9 cellular contexts compared by ENCODE assay signal in genomic region chr10:33330543-33331019, GRCh38. TPM values are rescaled to one million over a fixed set of nuclear protein-coding genes. Genes with fewer than 3 reads are reported as not detected.
DNase-seq lines count a peak whose midpoint lies in the region; ATAC-seq, FAIRE-seq and TF ChIP-seq lines count a peak whose summit lies in the region.
"Had no signal": no experiment of that assay in that cellular context is flagged by ENCODE, and none has a peak within 500 bp of the region (broad histone marks: within the 10 kb centered on the region; RNA-seq: fewer than 3 reads in every experiment).

No MANE protein-coding gene starts in this region.

- peak; percentile 84 for TF ChIP-seq CTCF in lung (IDR thresholded peaks at IDR 0.05; ENCODE audit: control extremely low read depth, extremely low read depth)

- FAIRE-seq in G401.6 (lab: Jason Lieb, UNC) = peak; percentile 51

- peaks cover 0 to 5% of the 10 kb centered on the region in 2 donors for H3K36me3 ChIP-seq in duodenal mucosa (ENCODE audit: control insufficient read depth in 1 of 2, insufficient read depth in 2 of 2, low read length in 2 of 2)
- H3K36me3 ChIP-seq in lung (ENCODE audit: control insufficient read depth in 2 of 2, insufficient read depth in 2 of 2, low read length in 2 of 2) = peaks cover 1 to 4% of the 10 kb centered on the region in 2 donors
- H3K36me3 ChIP-seq: neutrophil had no signal

- no peak overlapping the region for H3K27ac ChIP-seq in duodenal mucosa (ENCODE audit: low read depth, low read length)
- peak overlapping the region in 1 of 2 donors; percentile 67 for H3K27ac ChIP-seq in lung (ENCODE audit: low read depth in 1 of 2, low read length in 1 of 2)
- H3K27ac ChIP-seq: neutrophil had no signal

- 4 to 9% methylated on average over 11 of the region's 11 CpGs for WGBS in lung, 2 donors

- H3K9ac ChIP-seq in duodenal mucosa (ENCODE audit: low read depth in 1 of 2, low read length in 2 of 2) = peak overlapping the region in 1 of 2 donors; percentile 2

- H3K4me1 ChIP-seq in duodenal mucosa (ENCODE audit: control insufficient read depth in 1 of 2, insufficient read depth in 2 of 2, low read length in 2 of 2) (peaks cover 15 to 20% of the 10 kb centered on the region in 2 donors), lung (ENCODE audit: control insufficient read depth in 2 of 2, insufficient read depth in 2 of 2, low read length in 2 of 2) (peaks cover 0 to 16% of the 10 kb centered on the region in 2 donors)

- H3K9me3 ChIP-seq in duodenal mucosa (ENCODE audit: control insufficient read depth in 1 of 2, low read length in 2 of 2) (no peaks in the 10 kb centered on the region), lung (ENCODE audit: control insufficient read depth in 2 of 2, insufficient read depth in 1 of 2, low read length in 1 of 2) (no peaks in the 10 kb centered on the region)
- H3K9me3 ChIP-seq: neutrophil had no signal

- ATAC-seq in HG02885 (IDR thresholded peaks at IDR 0.05; ENCODE audit: poor library complexity, unreplicated experiment) = peak; percentile 73
- ATAC-seq in lung (ENCODE audit: insufficient read depth, low FRiP score) = no peak

- DNase-seq in NCI-H748 (lab: John Stamatoyannopoulos, UW; ENCODE audit: unreplicated experiment) (peak; percentile 89), lung (ENCODE audit: low spot score) (peak; percentile 85), mesenteric fat pad (ENCODE audit: low spot score) (no peak)
- DNase-seq in activated CD4-positive, alpha-beta T cell treated with anti-CD3 and anti-CD28 coated beads, Interleukin-2, amount 50 U/mL, for 48 hours = peak; percentile 90 to 91
- peak; percentile 61 to 79 (median 70) for DNase-seq in stimulated activated CD4-positive, alpha-beta T cell treated with anti-CD3 and anti-CD28 coated beads, TNF-alpha, amount 100 ng/mL, for 24 hours (ENCODE audit: low read depth in 3 of 3)

- no peaks in the 10 kb centered on the region for H3K27me3 ChIP-seq in duodenal mucosa (ENCODE audit: control insufficient read depth in 1 of 2, insufficient read depth in 2 of 2, low read length in 2 of 2)
- no peaks in the 10 kb centered on the region for H3K27me3 ChIP-seq in lung (ENCODE audit: control insufficient read depth, insufficient read depth)

- H3K4me3 ChIP-seq in duodenal mucosa (ENCODE audit: low read depth in 1 of 2, low read length in 2 of 2) (peak overlapping the region; percentile 26 to 79), lung (no peak overlapping the region)

RNA-seq across cellular contexts. Expression of gene NRP1, which starts 3.9 kb away (rescaled TPM):
- 100 to 1,000 TPM in 1 of 2 donors, 10 to 100 TPM in 1; 95.8 to 188 TPM for total RNA-seq in lung
- 10 to 100 TPM; 18.5 to 47.6 TPM for polyA plus RNA-seq in lung
- total RNA-seq in mesenteric fat pad = 249 TPM
